8 cellular contexts compared by ENCODE assay signal in the genomic region with DNA sequence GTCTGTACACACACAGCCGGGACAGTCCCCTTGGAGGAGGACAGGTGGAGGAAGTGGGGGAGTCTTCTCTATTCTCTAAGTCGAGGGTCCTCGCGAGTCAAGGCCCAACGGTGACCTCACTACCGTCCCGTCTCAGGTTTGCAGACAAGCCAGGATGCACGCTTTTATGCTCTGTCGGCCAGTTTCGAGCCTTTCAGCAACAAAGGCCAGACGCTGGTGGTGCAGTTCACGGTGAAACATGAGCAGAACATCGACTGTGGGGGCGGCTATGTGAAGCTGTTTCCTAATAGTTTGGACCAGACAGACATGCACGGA. TPM values are rescaled to one million over a fixed set of nuclear protein-coding genes. Genes with fewer than 3 reads are reported as not detected.
DNase-seq lines count a peak whose midpoint lies in the region; ATAC-seq and TF ChIP-seq lines count a peak whose summit lies in the region.

No MANE protein-coding gene starts in this region.

- peaks cover 18% of the 10 kb centered on the region for H3K4me1 ChIP-seq in ectodermal cell (ENCODE audit: control insufficient read depth, insufficient read depth, low read length)
- H3K4me1 ChIP-seq in mucosa of rectum (ENCODE audit: control insufficient read depth in 2 of 2, insufficient read depth in 2 of 2, low read length in 2 of 2): peaks cover 25 to 31% of the 10 kb centered on the region in 2 donors

- ATAC-seq in HG02870 (IDR thresholded peaks at IDR 0.05; ENCODE audit: unreplicated experiment): no peak

- no peaks in the 10 kb centered on the region for H3K27me3 Mint-ChIP-seq in T-helper 1 cell treated with Interleukin-12 subunit alpha and Interleukin-12 subunit beta and Interleukin-4 antibody, amounts not matched to agents 30 μg/mL and 1 μg/mL, for 36 hours (ENCODE audit: low read depth)
- H3K27me3 Mint-ChIP-seq in type B pancreatic cell: peaks cover 3% of the 10 kb centered on the region

- no peaks in the 10 kb centered on the region for H3K27me3 ChIP-seq in ectodermal cell (ENCODE audit: control insufficient read depth, insufficient read depth, low read length, poor library complexity, severe bottlenecking)
- H3K27me3 ChIP-seq in mucosa of rectum (ENCODE audit: control insufficient read depth in 2 of 2, insufficient read depth in 2 of 2, low read length in 2 of 2): no peaks in the 10 kb centered on the region

- H3K36me3 Mint-ChIP-seq in T-helper 1 cell treated with Interleukin-12 subunit alpha and Interleukin-12 subunit beta and Interleukin-4 antibody, amounts not matched to agents 30 μg/mL and 1 μg/mL, for 36 hours (ENCODE audit: low read depth): peaks cover 52% of the 10 kb centered on the region
- H3K36me3 Mint-ChIP-seq in type B pancreatic cell: peaks cover 37% of the 10 kb centered on the region

- TF ChIP-seq CTCF in GM12865 (IDR thresholded peaks at IDR 0.05; ENCODE audit: insufficient read depth, low read depth, low read length, missing control alignments): no peak
- no peak for TF ChIP-seq CTCF in type B pancreatic cell (conservative IDR thresholded peaks at IDR 0.05)

- H3K9me3 ChIP-seq in ectodermal cell (ENCODE audit: control insufficient read depth, low read length) (no peaks in the 10 kb centered on the region), mucosa of rectum (ENCODE audit: control insufficient read depth in 2 of 2, low read length in 2 of 2) (no peaks in the 10 kb centered on the region)

- H3K27ac ChIP-seq in ectodermal cell (ENCODE audit: insufficient read depth, low read depth, low read length, poor library complexity, severe bottlenecking): no peak overlapping the region
- H3K27ac ChIP-seq in mucosa of rectum (ENCODE audit: low read depth in 2 of 2, low read length in 2 of 2): peak overlapping the region; percentile 91 to 93

- H3K4me3 ChIP-seq in GM12865 (ENCODE audit: low read depth, low read length) (peak overlapping the region; percentile 76), ectodermal cell (ENCODE audit: insufficient read depth, low read depth, low read length) (peak overlapping the region; percentile 100), mucosa of rectum (ENCODE audit: low read length in 2 of 2) (peak overlapping the region; percentile 87 to 98)

- peak overlapping the region; percentile 89 for H3K27ac Mint-ChIP-seq in T-helper 1 cell treated with Interleukin-12 subunit alpha and Interleukin-12 subunit beta and Interleukin-4 antibody, amounts not matched to agents 30 μg/mL and 1 μg/mL, for 36 hours
- H3K27ac Mint-ChIP-seq in type B pancreatic cell: peak overlapping the region; percentile 98

- peak overlapping the region; percentile 99 for H3K4me3 Mint-ChIP-seq in T-helper 1 cell treated with Interleukin-12 subunit alpha and Interleukin-12 subunit beta and Interleukin-4 antibody, amounts not matched to agents 30 μg/mL and 1 μg/mL, for 36 hours
- peak overlapping the region; percentile 99 for H3K4me3 Mint-ChIP-seq in type B pancreatic cell

- H3K4me1 Mint-ChIP-seq in T-helper 1 cell treated with Interleukin-12 subunit alpha and Interleukin-12 subunit beta and Interleukin-4 antibody, amounts not matched to agents 30 μg/mL and 1 μg/mL, for 36 hours (ENCODE audit: low read depth): peaks cover 43% of the 10 kb centered on the region
- peaks cover 30% of the 10 kb centered on the region for H3K4me1 Mint-ChIP-seq in type B pancreatic cell (ENCODE audit: unreplicated experiment)

- peaks cover 43% of the 10 kb centered on the region for H3K36me3 ChIP-seq in ectodermal cell (ENCODE audit: control insufficient read depth, insufficient read depth, low read length)
- peaks cover 31 to 38% of the 10 kb centered on the region in 2 donors for H3K36me3 ChIP-seq in mucosa of rectum (ENCODE audit: control insufficient read depth in 2 of 2, insufficient read depth in 2 of 2, low read length in 2 of 2)

- 10 to 14% methylated on average over 15 of the region's 15 CpGs for WGBS in ectodermal cell, 2 experiments

- DNase-seq in GM12865 (ENCODE audit: low read depth): peak; percentile 63
- DNase-seq in type B pancreatic cell (ENCODE audit: extremely low spot score, unreplicated experiment): no peak
- no peak for DNase-seq in NCI-H510A (lab: John Stamatoyannopoulos, UW)
- no peak for DNase-seq in GM19240 (ENCODE audit: insufficient read length, low spot score)

- no peaks in the 10 kb centered on the region for H3K9me3 Mint-ChIP-seq in T-helper 1 cell treated with Interleukin-12 subunit alpha and Interleukin-12 subunit beta and Interleukin-4 antibody, amounts not matched to agents 30 μg/mL and 1 μg/mL, for 36 hours
- no peaks in the 10 kb centered on the region for H3K9me3 Mint-ChIP-seq in type B pancreatic cell

- H3K9ac ChIP-seq in mucosa of rectum (ENCODE audit: low read depth in 1 of 2, low read length in 2 of 2): peak overlapping the region; percentile 95 to 97

RNA-seq across cellular contexts. Expression of a gene that starts 0.8 kb away (rescaled TPM):
- 779 TPM for polyA plus RNA-seq in ectodermal cell (2013, experiment 1 of 4)
- polyA plus RNA-seq in ectodermal cell (2013, experiment 2 of 4): 666 TPM
- 579 TPM for polyA plus RNA-seq in ectodermal cell (2013, experiment 3 of 4)
- 617 TPM for polyA plus RNA-seq in ectodermal cell (2013, experiment 4 of 4)
- total RNA-seq in type B pancreatic cell (ENCODE audit: low replicate concordance): 1,188 and 1,294 TPM in 2 replicates

RNA-seq across cellular contexts. Expression of a gene that starts 5.7 kb away (rescaled TPM):
- 67.5 TPM for polyA plus RNA-seq in ectodermal cell (2013, experiment 1 of 4)
- polyA plus RNA-seq in ectodermal cell (2013, experiment 2 of 4): 66.0 TPM
- 39.9 TPM for polyA plus RNA-seq in ectodermal cell (2013, experiment 3 of 4)
- 45.2 TPM for polyA plus RNA-seq in ectodermal cell (2013, experiment 4 of 4)
- 67.5 and 68.5 TPM in 2 replicates for total RNA-seq in type B pancreatic cell (ENCODE audit: low replicate concordance)

RNA-seq across cellular contexts. Expression of a gene that starts 6.4 kb away (rescaled TPM):
- 77.6 TPM for polyA plus RNA-seq in ectodermal cell (2013, experiment 1 of 4)
- 62.0 TPM for polyA plus RNA-seq in ectodermal cell (2013, experiment 2 of 4)
- 66.8 TPM for polyA plus RNA-seq in ectodermal cell (2013, experiment 3 of 4)
- 69.1 TPM for polyA plus RNA-seq in ectodermal cell (2013, experiment 4 of 4)
- 77.1 and 82.3 TPM in 2 replicates for total RNA-seq in type B pancreatic cell (ENCODE audit: low replicate concordance)

RNA-seq across cellular contexts. Expression of a gene that starts 17.8 kb away (rescaled TPM):
- polyA plus RNA-seq in ectodermal cell (2013, experiment 1 of 4): 35.6 TPM
- 31.3 TPM for polyA plus RNA-seq in ectodermal cell (2013, experiment 2 of 4)
- 42.9 TPM for polyA plus RNA-seq in ectodermal cell (2013, experiment 3 of 4)
- 42.2 TPM for polyA plus RNA-seq in ectodermal cell (2013, experiment 4 of 4)
- 23.1 and 24.8 TPM in 2 replicates for total RNA-seq in type B pancreatic cell (ENCODE audit: low replicate concordance)

RNA-seq across cellular contexts. Expression of a gene that starts 20.2 kb away (rescaled TPM):
- 3.3 TPM for polyA plus RNA-seq in ectodermal cell (2013, experiment 1 of 4)
- 1.8 TPM for polyA plus RNA-seq in ectodermal cell (2013, experiment 2 of 4)
- 2.4 TPM for polyA plus RNA-seq in ectodermal cell (2013, experiment 3 of 4)
- 3.5 TPM for polyA plus RNA-seq in ectodermal cell (2013, experiment 4 of 4)
- 1.8 TPM in 1 of 2 replicates, not detected in the other for total RNA-seq in type B pancreatic cell (ENCODE audit: low replicate concordance)
